ENCODE assay signal across 13 cellular contexts in genomic region chr19:3067549-3067948, GRCh38. TPM values are rescaled to one million over a fixed set of nuclear protein-coding genes. Genes with fewer than 3 reads are reported as not detected.
DNase-seq lines count a peak whose midpoint lies in the region; ATAC-seq and TF ChIP-seq lines count a peak whose summit lies in the region.
"Had no signal": no experiment of that assay in that cellular context is flagged by ENCODE, and none has a peak within 500 bp of the region (broad histone marks: within the 10 kb centered on the region; RNA-seq: fewer than 3 reads in every experiment).

No MANE protein-coding gene starts in this region.

- H4K20me1 ChIP-seq in neural progenitor cell (ENCODE audit: low read depth) = no peaks in the 10 kb centered on the region
- H4K20me1 ChIP-seq in MM.1S (ENCODE audit: insufficient read depth, low read length) = no peaks in the 10 kb centered on the region

- POLR2A ChIA-PET in activated CD4-positive, alpha-beta T cell treated with anti-CD3 and anti-CD28 coated beads, Interleukin-2, amount 10 ng/mL, durations not matched to agents 7 days and 5 days (lab: Charles Lee) = no interaction called here
- POLR2A ChIA-PET in activated CD4-positive, alpha-beta T cell treated with anti-CD3 and anti-CD28 coated beads for 36 hours (lab: Charles Lee) = interaction anchor here (0.7 kb wide), 2 partner anchors 31 to 520 kb away, joined by 6 to 17 read pairs; no protein-coding TSS in a partner anchor

- H3K27ac ChIP-seq in WERI-Rb-1 (peak overlapping the region; percentile 76), neural progenitor cell (no peak overlapping the region), MM.1S (ENCODE audit: low read length) (no peak overlapping the region)

- no peak overlapping the region for H3K4me3 Mint-ChIP-seq in activated CD4-positive, alpha-beta T cell treated with anti-CD3 and anti-CD28 coated beads, Interleukin-2, amount 10 ng/mL, durations not matched to agents 7 days and 5 days
- no peak overlapping the region for H3K4me3 Mint-ChIP-seq in activated CD4-positive, alpha-beta T cell treated with anti-CD3 and anti-CD28 coated beads for 36 hours
- H3K4me3 Mint-ChIP-seq in neural progenitor cell = peak overlapping the region; percentile 34
- no peak overlapping the region for H3K4me3 Mint-ChIP-seq in stimulated activated naive B cell treated with anti-CD40 and anti-IgM and Interleukin-4, amounts not matched to agents 10 μg/mL and 1 μg/mL and 100 μg/mL, for 72 hours
- H3K4me3 Mint-ChIP-seq in activated naive CD8-positive, alpha-beta T cell treated with anti-CD3 and anti-CD28 coated beads, Interleukin-2, amount 50 U/mL, for 24 hours = no peak overlapping the region

- no peaks in the 10 kb centered on the region for H3K27me3 ChIP-seq in WERI-Rb-1 (ENCODE audit: insufficient read depth, low read depth, severe bottlenecking)
- H3K27me3 ChIP-seq in neural progenitor cell = peaks cover 10% of the 10 kb centered on the region
- H3K27me3 ChIP-seq in MM.1S (replicated peaks; ENCODE audit: insufficient read depth, low read length) = peaks cover 34% of the 10 kb centered on the region

- H3K4me1 Mint-ChIP-seq in activated CD4-positive, alpha-beta T cell treated with anti-CD3 and anti-CD28 coated beads, Interleukin-2, amount 10 ng/mL, durations not matched to agents 7 days and 5 days = peaks cover 21% of the 10 kb centered on the region
- peaks cover 11% of the 10 kb centered on the region for H3K4me1 Mint-ChIP-seq in activated CD4-positive, alpha-beta T cell treated with anti-CD3 and anti-CD28 coated beads for 36 hours
- peaks cover 4% of the 10 kb centered on the region for H3K4me1 Mint-ChIP-seq in neural progenitor cell
- peaks cover 25 to 63% of the 10 kb centered on the region in 2 donors for H3K4me1 Mint-ChIP-seq in stimulated activated naive B cell treated with anti-CD40 and anti-IgM and Interleukin-4, amounts not matched to agents 10 μg/mL and 1 μg/mL and 100 μg/mL, for 72 hours
- peaks cover 31% of the 10 kb centered on the region for H3K4me1 Mint-ChIP-seq in activated naive CD8-positive, alpha-beta T cell treated with anti-CD3 and anti-CD28 coated beads, Interleukin-2, amount 50 U/mL, for 24 hours

- H3K36me3 ChIP-seq in WERI-Rb-1 = no peaks in the 10 kb centered on the region
- H3K36me3 ChIP-seq in neural progenitor cell = no peaks in the 10 kb centered on the region
- no peaks in the 10 kb centered on the region for H3K36me3 ChIP-seq in MM.1S (replicated peaks; ENCODE audit: insufficient read depth, low read length)
- H3K36me3 ChIP-seq: HAP-1 had no signal

- no peak for ATAC-seq in activated CD4-positive, alpha-beta T cell treated with anti-CD3 and anti-CD28 coated beads for 36 hours
- ATAC-seq in stimulated activated naive B cell treated with anti-CD40 and anti-IgM and Interleukin-4, amounts not matched to agents 10 μg/mL and 1 μg/mL and 100 μg/mL, for 72 hours (replicated peaks) = no peak
- ATAC-seq in activated naive CD8-positive, alpha-beta T cell treated with anti-CD3 and anti-CD28 coated beads, Interleukin-2, amount 50 U/mL, for 24 hours = no peak

- H3K9ac ChIP-seq in neural progenitor cell (no peak overlapping the region), MM.1S (ENCODE audit: low read length) (no peak overlapping the region)

- H3K4me2 ChIP-seq in neural progenitor cell = no peak overlapping the region
- no peak overlapping the region for H3K4me2 ChIP-seq in MM.1S (ENCODE audit: low read depth, low read length)

- H3K36me3 Mint-ChIP-seq in activated CD4-positive, alpha-beta T cell treated with anti-CD3 and anti-CD28 coated beads, Interleukin-2, amount 10 ng/mL, durations not matched to agents 7 days and 5 days (ENCODE audit: low read depth) = no peaks in the 10 kb centered on the region
- no peaks in the 10 kb centered on the region for H3K36me3 Mint-ChIP-seq in activated CD4-positive, alpha-beta T cell treated with anti-CD3 and anti-CD28 coated beads for 36 hours (ENCODE audit: low read depth)
- H3K36me3 Mint-ChIP-seq in neural progenitor cell = no peaks in the 10 kb centered on the region
- H3K36me3 Mint-ChIP-seq in stimulated activated naive B cell treated with anti-CD40 and anti-IgM and Interleukin-4, amounts not matched to agents 10 μg/mL and 1 μg/mL and 100 μg/mL, for 72 hours = no peaks in the 10 kb centered on the region
- H3K36me3 Mint-ChIP-seq in activated naive CD8-positive, alpha-beta T cell treated with anti-CD3 and anti-CD28 coated beads, Interleukin-2, amount 50 U/mL, for 24 hours (ENCODE audit: low read depth) = no peaks in the 10 kb centered on the region

- CTCF ChIA-PET in activated CD4-positive, alpha-beta T cell treated with anti-CD3 and anti-CD28 coated beads, Interleukin-2, amount 10 ng/mL, durations not matched to agents 7 days and 5 days (lab: Charles Lee) = no interaction called here
- CTCF ChIA-PET in activated CD4-positive, alpha-beta T cell treated with anti-CD3 and anti-CD28 coated beads for 36 hours (lab: Charles Lee) = interaction anchor here (1.1 to 1.7 kb wide), 2 partner anchors 32 to 41 kb away, joined by 4 to 5 read pairs; no protein-coding TSS in a partner anchor

- peak overlapping the region; percentile 17; the same call in 1 of the 2 replicates for H3K4me3 ChIP-seq in WERI-Rb-1 (ENCODE audit: low read depth, low read length)
- no peak overlapping the region for H3K4me3 ChIP-seq in neural progenitor cell
- H3K4me3 ChIP-seq in MM.1S (ENCODE audit: low read length) = no peak overlapping the region
- H3K4me3 ChIP-seq: HAP-1 had no signal

- TF ChIP-seq CTCF in WERI-Rb-1 (IDR thresholded peaks at IDR 0.05; ENCODE audit: low read depth, low read length) (no peak), neural progenitor cell (IDR thresholded peaks at IDR 0.05) (no peak), MM.1S (IDR thresholded peaks at IDR 0.05; ENCODE audit: low read length) (no peak)

- H3K4me1 ChIP-seq in neural progenitor cell (no peaks in the 10 kb centered on the region), MM.1S (ENCODE audit: low read length) (peaks cover 5% of the 10 kb centered on the region; the same call in 1 of the 2 replicates)

- H2AFZ ChIP-seq in neural progenitor cell (replicated peaks) = no peak overlapping the region
- no peak overlapping the region for H2AFZ ChIP-seq in MM.1S (ENCODE audit: low read length)

- peak overlapping the region; percentile 68 for H3K27ac Mint-ChIP-seq in activated CD4-positive, alpha-beta T cell treated with anti-CD3 and anti-CD28 coated beads, Interleukin-2, amount 10 ng/mL, durations not matched to agents 7 days and 5 days
- H3K27ac Mint-ChIP-seq in activated CD4-positive, alpha-beta T cell treated with anti-CD3 and anti-CD28 coated beads for 36 hours = no peak overlapping the region
- peak overlapping the region; percentile 12 for H3K27ac Mint-ChIP-seq in neural progenitor cell
- peak overlapping the region; percentile 66 for H3K27ac Mint-ChIP-seq in stimulated activated naive B cell treated with anti-CD40 and anti-IgM and Interleukin-4, amounts not matched to agents 10 μg/mL and 1 μg/mL and 100 μg/mL, for 72 hours
- H3K27ac Mint-ChIP-seq in activated naive CD8-positive, alpha-beta T cell treated with anti-CD3 and anti-CD28 coated beads, Interleukin-2, amount 50 U/mL, for 24 hours = no peak overlapping the region

- H3F3A ChIP-seq in neural progenitor cell (ENCODE audit: low read depth) = peaks cover 8% of the 10 kb centered on the region
- 0 out of 2 replicates have a peak, but pooled peaks cover 3% of the 10 kb centered on the region for H3F3A ChIP-seq in MM.1S (ENCODE audit: insufficient read depth, low read length)

- H3K9me3 Mint-ChIP-seq in activated CD4-positive, alpha-beta T cell treated with anti-CD3 and anti-CD28 coated beads, Interleukin-2, amount 10 ng/mL, durations not matched to agents 7 days and 5 days = no peaks in the 10 kb centered on the region
- no peaks in the 10 kb centered on the region for H3K9me3 Mint-ChIP-seq in activated CD4-positive, alpha-beta T cell treated with anti-CD3 and anti-CD28 coated beads for 36 hours (ENCODE audit: low read depth)
- no peaks in the 10 kb centered on the region for H3K9me3 Mint-ChIP-seq in neural progenitor cell
- no peaks in the 10 kb centered on the region for H3K9me3 Mint-ChIP-seq in stimulated activated naive B cell treated with anti-CD40 and anti-IgM and Interleukin-4, amounts not matched to agents 10 μg/mL and 1 μg/mL and 100 μg/mL, for 72 hours
- no peaks in the 10 kb centered on the region for H3K9me3 Mint-ChIP-seq in activated naive CD8-positive, alpha-beta T cell treated with anti-CD3 and anti-CD28 coated beads, Interleukin-2, amount 50 U/mL, for 24 hours

- no peaks in the 10 kb centered on the region for H3K9me2 ChIP-seq in MM.1S (replicated peaks; ENCODE audit: insufficient read depth, low read length)

- no peaks in the 10 kb centered on the region for H3K27me3 Mint-ChIP-seq in activated CD4-positive, alpha-beta T cell treated with anti-CD3 and anti-CD28 coated beads, Interleukin-2, amount 10 ng/mL, durations not matched to agents 7 days and 5 days
- H3K27me3 Mint-ChIP-seq in activated CD4-positive, alpha-beta T cell treated with anti-CD3 and anti-CD28 coated beads for 36 hours = no peaks in the 10 kb centered on the region
- H3K27me3 Mint-ChIP-seq in neural progenitor cell (ENCODE audit: insufficient read depth, low read depth) = peaks cover 19% of the 10 kb centered on the region
- no peaks in the 10 kb centered on the region for H3K27me3 Mint-ChIP-seq in stimulated activated naive B cell treated with anti-CD40 and anti-IgM and Interleukin-4, amounts not matched to agents 10 μg/mL and 1 μg/mL and 100 μg/mL, for 72 hours
- no peaks in the 10 kb centered on the region for H3K27me3 Mint-ChIP-seq in activated naive CD8-positive, alpha-beta T cell treated with anti-CD3 and anti-CD28 coated beads, Interleukin-2, amount 50 U/mL, for 24 hours

- DNase-seq in activated CD4-positive, alpha-beta T cell treated with anti-CD3 and anti-CD28 coated beads, Interleukin-2, amount 10 ng/mL, durations not matched to agents 7 days and 5 days = no peak
- DNase-seq in activated CD4-positive, alpha-beta T cell treated with anti-CD3 and anti-CD28 coated beads for 36 hours = no peak
- no peak for DNase-seq in WERI-Rb-1
- DNase-seq in neural progenitor cell (ENCODE audit: low spot score) = no peak
- DNase-seq in stimulated activated naive B cell treated with anti-CD40 and anti-IgM and Interleukin-4, amounts not matched to agents 10 μg/mL and 1 μg/mL and 100 μg/mL, for 72 hours = no peak
- DNase-seq in activated naive CD8-positive, alpha-beta T cell treated with anti-CD3 and anti-CD28 coated beads, Interleukin-2, amount 50 U/mL, for 24 hours = no peak
- DNase-seq in MM.1S = no peak
- DNase-seq in NCI-H1436 (lab: John Stamatoyannopoulos, UW) = no peak
- DNase-seq: 8988T, MV-4-11, NCI-H2081 treated with DMSO at 0.1 percent for 48 hours had no signal

- intact Hi-C loops in activated CD4-positive, alpha-beta T cell treated with anti-CD3 and anti-CD28 coated beads for 36 hours (cut with DNase I, micrococcal nuclease) = loop anchor here (5.0 to 10.0 kb wide), 2 partner anchors 40 to 437 kb away; partner anchors contain the start of genes DOHH (in 1 of the 2) and FZR1 (in 1 of the 2)

- no peaks in the 10 kb centered on the region for H3K9me3 ChIP-seq in WERI-Rb-1 (ENCODE audit: severe bottlenecking)
- no peaks in the 10 kb centered on the region for H3K9me3 ChIP-seq in neural progenitor cell (ENCODE audit: low read depth)
- H3K9me3 ChIP-seq in MM.1S (replicated peaks; ENCODE audit: insufficient read depth, low read length) = no peaks in the 10 kb centered on the region
- H3K9me3 ChIP-seq: HAP-1 had no signal

- no peaks in the 10 kb centered on the region for H3K79me2 ChIP-seq in neural progenitor cell (ENCODE audit: low read depth)
- no peaks in the 10 kb centered on the region for H3K79me2 ChIP-seq in MM.1S (ENCODE audit: low read length)

RNA-seq across cellular contexts. Expression of gene TLE5, which starts 5.3 kb away (rescaled TPM):
- total RNA-seq in activated CD4-positive, alpha-beta T cell treated with anti-CD3 and anti-CD28 coated beads, Interleukin-2, amount 10 ng/mL, durations not matched to agents 7 days and 5 days = 100 to 1,000 TPM; 837 to 960 TPM
- total RNA-seq in activated CD4-positive, alpha-beta T cell treated with anti-CD3 and anti-CD28 coated beads for 36 hours = 100 to 1,000 TPM; 349 to 533 TPM
- 54.6 and 148 TPM in 2 replicates for total RNA-seq in neural progenitor cell (ENCODE audit: low replicate concordance)

RNA-seq across cellular contexts. Expression of gene GNA11, which starts 26.6 kb away (rescaled TPM):
- total RNA-seq in activated CD4-positive, alpha-beta T cell treated with anti-CD3 and anti-CD28 coated beads, Interleukin-2, amount 10 ng/mL, durations not matched to agents 7 days and 5 days = under 1 TPM; 0.79 to 0.87 TPM
- 10 to 100 TPM in 1 of 2 experiments, 1 to 10 TPM in 1; 7.3 to 13.2 TPM for total RNA-seq in activated CD4-positive, alpha-beta T cell treated with anti-CD3 and anti-CD28 coated beads for 36 hours
- total RNA-seq in neural progenitor cell (ENCODE audit: low replicate concordance) = 12.4 and 19.5 TPM in 2 replicates

RNA-seq across cellular contexts. Expression of gene TLE2, which starts 38.5 kb away (rescaled TPM):
- under 1 TPM; 0.99 to 1.00 TPM for total RNA-seq in activated CD4-positive, alpha-beta T cell treated with anti-CD3 and anti-CD28 coated beads, Interleukin-2, amount 10 ng/mL, durations not matched to agents 7 days and 5 days
- 1 to 10 TPM; 4.7 to 6.3 TPM for total RNA-seq in activated CD4-positive, alpha-beta T cell treated with anti-CD3 and anti-CD28 coated beads for 36 hours
- total RNA-seq in neural progenitor cell (ENCODE audit: low replicate concordance) = 1.1 TPM in 1 of 2 replicates, not detected in the other
- total RNA-seq: RPMI7951 had no signal

Comparison
In these comparisons a context has a peak if more than half of its experiments do, and no peak if none do; other contexts are left out.
1. H3K27ac Mint-ChIP-seq: peak in activated CD4-positive, alpha-beta T cell treated with anti-CD3 and anti-CD28 coated beads, Interleukin-2, amount 10 ng/mL, durations not matched to agents 7 days and 5 days (single experiment), neural progenitor cell (single experiment) and stimulated activated naive B cell treated with anti-CD40 and anti-IgM and Interleukin-4, amounts not matched to agents 10 μg/mL and 1 μg/mL and 100 μg/mL, for 72 hours (single experiment); none in activated CD4-positive, alpha-beta T cell treated with anti-CD3 and anti-CD28 coated beads for 36 hours (single experiment) and activated naive CD8-positive, alpha-beta T cell treated with anti-CD3 and anti-CD28 coated beads, Interleukin-2, amount 50 U/mL, for 24 hours (single experiment).